ENCODE assay signal across 8 cellular contexts in genomic region chr11:68271023-68271780, GRCh38. TPM values are rescaled to one million over a fixed set of nuclear protein-coding genes. Genes with fewer than 3 reads are reported as not detected.
DNase-seq lines count a peak whose midpoint lies in the region; ATAC-seq and TF ChIP-seq lines count a peak whose summit lies in the region.

No MANE protein-coding gene starts in this region.

- WGBS in GM23248 (ENCODE audit: low coverage in 1 of 2, low lambda C conversion rate in 2 of 2, missing lambda C conversion rate in 2 of 2), 2 experiments = 2% methylated on average over 17 to 23 of the region's 23 CpGs

- H3K27ac ChIP-seq in GM23248 = peak overlapping the region; percentile 99
- H3K27ac ChIP-seq in MM.1S (ENCODE audit: low read length) = peak overlapping the region; percentile 95
- peak overlapping the region; percentile 72 for H3K27ac ChIP-seq in SU-DHL-6 (ENCODE audit: low read depth, low read length)
- H3K27ac ChIP-seq in right atrium auricular region = peak overlapping the region; percentile 95 to 97

- no peak for ATAC-seq in HG03565 (IDR thresholded peaks at IDR 0.05; ENCODE audit: unreplicated experiment)

- peak; percentile 60 for TF ChIP-seq CTCF in MM.1S (IDR thresholded peaks at IDR 0.05; ENCODE audit: low read length)
- TF ChIP-seq CTCF in SU-DHL-6 (IDR thresholded peaks at IDR 0.05; ENCODE audit: insufficient read depth, low read length, poor library complexity, severe bottlenecking) = peak; percentile 49
- TF ChIP-seq CTCF in right atrium auricular region (IDR thresholded peaks at IDR 0.05) = peak in 1 of 2 donors; percentile 59

- H3K9me2 ChIP-seq in GM23248 (ENCODE audit: insufficient read depth) = no peaks in the 10 kb centered on the region
- H3K9me2 ChIP-seq in MM.1S (replicated peaks; ENCODE audit: insufficient read depth, low read length) = no peaks in the 10 kb centered on the region
- H3K9me2 ChIP-seq in SU-DHL-6 (replicated peaks; ENCODE audit: insufficient read depth, low read length) = no peaks in the 10 kb centered on the region

- H2AFZ ChIP-seq in GM23248 = peak overlapping the region; percentile 47
- peak overlapping the region; percentile 34; the same call in 1 of the 2 replicates for H2AFZ ChIP-seq in MM.1S (ENCODE audit: low read length)
- no peak overlapping the region for H2AFZ ChIP-seq in SU-DHL-6 (ENCODE audit: low read depth, low read length, severe bottlenecking)

- H3K4me3 ChIP-seq in GM23248 (peak overlapping the region; percentile 91), MM.1S (ENCODE audit: low read length) (peak overlapping the region; percentile 89), SU-DHL-6 (ENCODE audit: insufficient read depth, low read length, poor library complexity, severe bottlenecking) (peak overlapping the region; percentile 67), right atrium auricular region (peak overlapping the region; percentile 67 to 88)

- H4K20me1 ChIP-seq in GM23248 (ENCODE audit: insufficient read depth) (no peaks in the 10 kb centered on the region), MM.1S (ENCODE audit: insufficient read depth, low read length) (no peaks in the 10 kb centered on the region), SU-DHL-6 (ENCODE audit: low read depth, low read length) (no peaks in the 10 kb centered on the region)

- no peaks in the 10 kb centered on the region for H3K9me3 ChIP-seq in GM23248 (ENCODE audit: low read depth)
- no peaks in the 10 kb centered on the region for H3K9me3 ChIP-seq in MM.1S (replicated peaks; ENCODE audit: insufficient read depth, low read length)
- H3K9me3 ChIP-seq in SU-DHL-6 (ENCODE audit: insufficient read depth, low read length) = peaks cover 4% of the 10 kb centered on the region; the same call in 1 of the 2 replicates
- H3K9me3 ChIP-seq in right atrium auricular region = no peaks in the 10 kb centered on the region

- H3K27me3 ChIP-seq in GM23248 (replicated peaks; ENCODE audit: insufficient read depth) = no peaks in the 10 kb centered on the region
- no peaks in the 10 kb centered on the region for H3K27me3 ChIP-seq in MM.1S (replicated peaks; ENCODE audit: insufficient read depth, low read length)
- no peaks in the 10 kb centered on the region for H3K27me3 ChIP-seq in SU-DHL-6 (ENCODE audit: low read length)
- H3K27me3 ChIP-seq in right atrium auricular region = no peaks in the 10 kb centered on the region

- H3K36me3 ChIP-seq in GM23248 (ENCODE audit: low read depth) (peaks cover 19% of the 10 kb centered on the region), MM.1S (replicated peaks; ENCODE audit: insufficient read depth, low read length) (no peaks in the 10 kb centered on the region), SU-DHL-6 (ENCODE audit: low read length) (no peaks in the 10 kb centered on the region), right atrium auricular region (peaks cover 20% of the 10 kb centered on the region)

- H3K9ac ChIP-seq in GM23248 (peak overlapping the region; percentile 100), MM.1S (ENCODE audit: low read length) (peak overlapping the region; percentile 94), SU-DHL-6 (ENCODE audit: low read length) (peak overlapping the region; percentile 82)

- in situ Hi-C loops in GM23248 (cut with MboI) = no loop called here

- H3F3A ChIP-seq in GM23248 (ENCODE audit: insufficient read depth) (peaks cover 7% of the 10 kb centered on the region; the same call in 1 of the 2 replicates), MM.1S (ENCODE audit: insufficient read depth, low read length) (peaks cover 34% of the 10 kb centered on the region), SU-DHL-6 (ENCODE audit: insufficient read depth) (peaks cover 28% of the 10 kb centered on the region)

- peaks cover 22% of the 10 kb centered on the region for H3K4me1 ChIP-seq in GM23248 (ENCODE audit: insufficient read depth)
- H3K4me1 ChIP-seq in MM.1S (ENCODE audit: low read length) = peaks cover 45% of the 10 kb centered on the region
- H3K4me1 ChIP-seq in right atrium auricular region = peaks cover 0 to 31% of the 10 kb centered on the region in 2 donors

- H3K4me2 ChIP-seq in GM23248 (ENCODE audit: unreplicated experiment) (peak overlapping the region; percentile 92), MM.1S (ENCODE audit: low read depth, low read length) (peak overlapping the region; percentile 62), SU-DHL-6 (ENCODE audit: low read depth, low read length, poor library complexity, severe bottlenecking) (peak overlapping the region; percentile 81)

- peak; percentile 45 for DNase-seq in DMS153 (lab: John Stamatoyannopoulos, UW)
- peak; percentile 97 for DNase-seq in GM23248
- peak; percentile 91 for DNase-seq in MM.1S
- peak; percentile 74 for DNase-seq in amniotic stem cell (lab: John Stamatoyannopoulos, UW)
- peak; percentile 78 for DNase-seq in right atrium auricular region (ENCODE audit: low spot score)
- peak; percentile 54 for DNase-seq in pulmonary artery endothelial cell (ENCODE audit: low read depth, low spot score)

- H3K79me2 ChIP-seq in GM23248 (ENCODE audit: insufficient read depth) (peaks cover 55% of the 10 kb centered on the region), MM.1S (ENCODE audit: low read length) (peaks cover 46% of the 10 kb centered on the region), SU-DHL-6 (ENCODE audit: insufficient read depth, low read length) (peaks cover 31% of the 10 kb centered on the region)

RNA-seq across cellular contexts. Expression of gene C11orf24, which starts 0.6 kb away (rescaled TPM):
- 73.7 and 89.4 TPM in 2 replicates for total RNA-seq in GM23248 (2014; rRNA removed; shearing (Covaris generic))
- polyA plus RNA-seq in GM23248 (2016; fragmentation: Nextera tagmentation; extraction: Ambion mirVana) = 105 and 109 TPM in 2 replicates
- total RNA-seq in right atrium auricular region = 10 to 100 TPM; 20.4 to 21.3 TPM
- total RNA-seq in pulmonary artery endothelial cell = 9.7 and 11.6 TPM in 2 replicates

RNA-seq across cellular contexts. Expression of gene LRP5, which starts 41.2 kb away (rescaled TPM):
- total RNA-seq in GM23248 (2014; rRNA removed; shearing (Covaris generic)) = 3.0 and 4.3 TPM in 2 replicates
- polyA plus RNA-seq in GM23248 (2016; fragmentation: Nextera tagmentation; extraction: Ambion mirVana) = 2.1 and 3.0 TPM in 2 replicates
- total RNA-seq in right atrium auricular region (10 to 100 TPM; 34.6 to 60.9 TPM), pulmonary artery endothelial cell (36.7 and 45.8 TPM in 2 replicates)

RNA-seq across cellular contexts. Expression of gene KMT5B, which starts 58.1 kb away (rescaled TPM):
- 17.7 and 25.9 TPM in 2 replicates for total RNA-seq in GM23248 (2014; rRNA removed; shearing (Covaris generic))
- 21.0 and 22.9 TPM in 2 replicates for polyA plus RNA-seq in GM23248 (2016; fragmentation: Nextera tagmentation; extraction: Ambion mirVana)
- total RNA-seq in right atrium auricular region = 10 to 100 TPM; 20.2 to 20.5 TPM
- total RNA-seq in pulmonary artery endothelial cell = 17.6 and 23.6 TPM in 2 replicates

Comparison
In these comparisons a context has a peak if more than half of its experiments do, and no peak if none do; other contexts are left out.
1. DNase-seq: peak in every context shown above with its lines; median percentile 97 in GM23248; 91 in MM.1S; 78 in right atrium auricular region; 74 in amniotic stem cell; 54 in pulmonary artery endothelial cell; 45 in DMS153.